1 cellular context compared by ENCODE assay signal in the genomic region with DNA sequence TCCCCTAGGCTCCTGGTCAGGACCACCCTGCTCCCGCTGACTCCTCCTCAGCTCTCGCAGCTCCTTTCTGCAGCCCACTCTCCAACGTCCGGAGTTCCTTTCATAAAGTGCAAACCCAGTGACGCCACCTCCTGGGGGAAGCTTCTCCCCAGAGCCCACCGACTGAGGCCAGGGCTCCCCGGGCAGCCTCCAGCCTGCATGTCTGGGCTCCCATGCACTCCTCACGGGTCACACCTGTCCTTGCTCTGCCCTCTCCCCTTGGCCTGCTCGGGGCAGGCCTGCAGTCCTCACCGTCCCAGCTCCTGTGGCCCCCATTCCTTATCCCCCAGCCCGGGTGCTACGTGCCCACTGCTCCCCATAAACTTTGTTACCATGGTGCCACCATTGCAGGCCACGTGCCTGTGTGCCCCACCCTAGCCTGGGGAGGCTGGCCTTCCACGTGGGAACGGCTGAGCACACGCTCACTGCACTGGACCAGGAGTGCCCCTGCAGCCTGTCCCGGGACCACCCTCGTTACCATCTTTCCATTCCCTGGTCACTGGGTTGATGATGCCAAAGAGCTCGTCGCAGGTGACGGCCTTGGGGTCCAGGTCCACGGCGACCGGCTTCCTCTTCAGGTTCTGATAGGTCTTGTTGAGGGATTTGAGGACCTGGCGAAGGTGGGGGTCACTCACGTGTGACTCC.
TF ChIP-seq lines count a peak whose summit lies in the region.

No MANE protein-coding gene starts in this region.

TF ChIP-seq in HepG2, 621 proteins besides CTCF, POLR2A, EP300 and RAD21 (continued from another document):
- TF ChIP-seq ZNF768 (CRISPR knock-in tag; IDR thresholded peaks at IDR 0.05): peak; percentile 27; the same call in 1 of the 2 replicates
